9 cellular contexts compared by ENCODE assay signal in the genomic region with DNA sequence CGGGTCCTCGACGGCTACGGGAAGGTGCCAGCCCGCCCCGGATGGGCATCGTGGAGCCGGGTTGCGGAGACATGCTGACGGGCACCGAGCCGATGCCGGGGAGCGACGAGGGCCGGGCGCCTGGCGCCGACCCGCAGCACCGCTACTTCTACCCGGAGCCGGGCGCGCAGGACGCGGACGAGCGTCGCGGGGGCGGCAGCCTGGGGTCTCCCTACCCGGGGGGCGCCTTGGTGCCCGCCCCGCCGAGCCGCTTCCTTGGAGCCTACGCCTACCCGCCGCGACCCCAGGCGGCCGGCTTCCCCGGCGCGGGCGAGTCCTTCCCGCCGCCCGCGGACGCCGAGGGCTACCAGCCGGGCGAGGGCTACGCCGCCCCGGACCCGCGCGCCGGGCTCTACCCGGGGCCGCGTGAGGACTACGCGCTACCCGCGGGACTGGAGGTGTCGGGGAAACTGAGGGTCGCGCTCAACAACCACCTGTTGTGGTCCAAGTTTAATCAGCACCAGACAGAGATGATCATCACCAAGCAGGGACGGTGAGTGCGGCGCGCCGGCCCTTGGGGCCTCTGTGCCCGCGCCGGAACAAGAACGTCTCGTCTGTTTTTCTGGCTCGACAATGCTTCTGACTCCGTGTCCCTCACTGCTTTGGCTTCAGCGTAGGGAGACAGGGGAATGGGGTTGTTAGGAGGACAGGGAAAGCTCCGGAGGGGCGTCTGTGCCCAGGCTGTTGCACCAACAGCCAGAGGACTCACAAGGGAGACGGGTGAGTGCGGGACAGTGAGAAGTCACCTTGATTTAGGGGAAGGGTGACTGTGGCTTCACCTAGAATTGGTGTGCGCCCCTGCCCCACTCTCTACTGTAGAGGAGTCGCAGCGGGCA. TPM values are rescaled to one million over a fixed set of nuclear protein-coding genes. Genes with fewer than 3 reads are reported as not detected.
DNase-seq lines count a peak whose midpoint lies in the region; ATAC-seq, FAIRE-seq and TF ChIP-seq lines count a peak whose summit lies in the region.
"Had no signal": no experiment of that assay in that cellular context is flagged by ENCODE, and none has a peak within 500 bp of the region (broad histone marks: within the 10 kb centered on the region; RNA-seq: fewer than 3 reads in every experiment).

No MANE protein-coding gene starts in this region.

- intact Hi-C loops in IMR-90 (cut with micrococcal nuclease) = no loop called here

- no peaks in the 10 kb centered on the region for H3K9me3 ChIP-seq in CD4-positive, CD25-positive, alpha-beta regulatory T cell (ENCODE audit: control insufficient read depth in 2 of 2, low read length in 2 of 2)
- H3K9me3 ChIP-seq in IMR-90 (ENCODE audit: control insufficient read depth, insufficient read depth, low read length) (peaks cover 2% of the 10 kb centered on the region; the same call in 1 of the 2 replicates), muscle layer of duodenum (ENCODE audit: control insufficient read depth in 1 of 2, low read length in 2 of 2) (no peaks in the 10 kb centered on the region)

- 1% methylated on average over 54 of the region's 93 CpGs; no CpG with 5 or more reads in 1 of the 2 experiments for WGBS in IMR-90 (ENCODE audit: extremely low coverage in 2 of 2, insufficient read length in 1 of 2), 2 experiments

- peak overlapping the region; percentile 95 to 100 (median 98) for H3K4me3 Mint-ChIP-seq in CD4-positive, CD25-positive, alpha-beta regulatory T cell

- H3K23ac ChIP-seq in IMR-90 (ENCODE audit: low read depth, low read length) = peak overlapping the region; percentile 82; the same call in 1 of the 2 replicates

- peak overlapping the region; percentile 48 to 88 (median 88) for H3K27ac Mint-ChIP-seq in CD4-positive, CD25-positive, alpha-beta regulatory T cell

- POLR2A ChIA-PET in IMR-90 (lab: Charles Lee; ENCODE audit: unreplicated experiment) = no interaction called here

- H3K18ac ChIP-seq in IMR-90 (ENCODE audit: low read depth, low read length) = no peak overlapping the region

- no peak overlapping the region for H3K14ac ChIP-seq in IMR-90 (replicated peaks; ENCODE audit: low read depth, low read length)

- no peaks in the 10 kb centered on the region for H3K36me3 Mint-ChIP-seq in CD4-positive, CD25-positive, alpha-beta regulatory T cell

- peaks cover 10% of the 10 kb centered on the region for H3K27me3 Mint-ChIP-seq in CD4-positive, CD25-positive, alpha-beta regulatory T cell

- H2AK5ac ChIP-seq in IMR-90 (ENCODE audit: low read depth, low read length) = no peak overlapping the region

- H4K8ac ChIP-seq in IMR-90 (ENCODE audit: low read depth in 2 of 2, low read length in 2 of 2) = no peak overlapping the region

- H3K9me3 Mint-ChIP-seq in CD4-positive, CD25-positive, alpha-beta regulatory T cell = no peaks in the 10 kb centered on the region

- H4K5ac ChIP-seq in IMR-90 (ENCODE audit: low read depth, low read length) = no peak overlapping the region

- TF ChIP-seq CTCF in IMR-90 (conservative IDR thresholded peaks at IDR 0.05; ENCODE audit: low read depth, low read length) = no peak

- dilution Hi-C loops in IMR-90 (cut with HindIII; ENCODE audit: low sequenced_read_pairs, unreplicated experiment) = no loop called here

- H3K9me1 ChIP-seq in IMR-90 (ENCODE audit: insufficient read depth, low read length) = no peaks in the 10 kb centered on the region

- TF ChIP-seq RAD21 in IMR-90 (IDR thresholded peaks at IDR 0.05; ENCODE audit: low read length) = no peak

- peaks cover 2% of the 10 kb centered on the region for H3K27me3 ChIP-seq in CD4-positive, CD25-positive, alpha-beta regulatory T cell (ENCODE audit: control insufficient read depth, insufficient read depth, low read length)
- H3K27me3 ChIP-seq in IMR-90 (ENCODE audit: control insufficient read depth, insufficient read depth, low read length) = peaks cover 81% of the 10 kb centered on the region
- H3K27me3 ChIP-seq in muscle layer of duodenum (ENCODE audit: low read depth, low read length) = peaks cover 21% of the 10 kb centered on the region

- CTCF ChIA-PET in IMR-90 (lab: Yijun Ruan, JAX) = interaction anchor here (0.9 to 1.1 kb wide), 2 partner anchors 8 to 57 kb away, joined by 4 to 5 read pairs; no protein-coding TSS in a partner anchor

- no peak overlapping the region for H2BK5ac ChIP-seq in IMR-90 (ENCODE audit: low read depth, low read length, poor library complexity, severe bottlenecking)

- H3K9ac ChIP-seq in IMR-90 (ENCODE audit: low read depth, low read length) = no peak overlapping the region

- no peak overlapping the region for H4K91ac ChIP-seq in IMR-90 (ENCODE audit: insufficient read depth, low read depth, low read length)

- no peaks in the 10 kb centered on the region for H3K36me3 ChIP-seq in CD4-positive, CD25-positive, alpha-beta regulatory T cell (ENCODE audit: control insufficient read depth, insufficient read depth, low read length)
- no peaks in the 10 kb centered on the region for H3K36me3 ChIP-seq in IMR-90 (ENCODE audit: control insufficient read depth, insufficient read depth, low read length)
- H3K36me3 ChIP-seq in muscle layer of duodenum (ENCODE audit: control insufficient read depth in 1 of 2, insufficient read depth in 2 of 2, low read length in 2 of 2) = no peaks in the 10 kb centered on the region

- H2AFZ ChIP-seq in IMR-90 (replicated peaks; ENCODE audit: low read length, poor library complexity) = peak overlapping the region; percentile 59

- H3K4ac ChIP-seq in IMR-90 (ENCODE audit: low read depth, low read length) = no peak overlapping the region

- DNase-seq in CD4-positive, CD25-positive, alpha-beta regulatory T cell = peak; percentile 0 to 57 (median 18)
- DNase-seq in IMR-90 (no peak), NCI-H2107 treated with DMSO at 0.1 percent for 48 hours (lab: John Stamatoyannopoulos, UW; ENCODE audit: unreplicated experiment) (no peak), NCI-H187 (lab: John Stamatoyannopoulos, UW) (no peak), urothelium cell line (ENCODE audit: low spot score) (no peak)
- peak; percentile 13 for DNase-seq in central memory CD4-positive, alpha-beta T cell

- H3K4me2 ChIP-seq in IMR-90 (ENCODE audit: low read depth, low read length) = peak overlapping the region; percentile 55; the same call in 1 of the 2 replicates

- H2BK20ac ChIP-seq in IMR-90 (ENCODE audit: low read depth, low read length) = no peak overlapping the region

- H3K27ac ChIP-seq in CD4-positive, CD25-positive, alpha-beta regulatory T cell (ENCODE audit: insufficient read depth, low read length, poor library complexity, severe bottlenecking) = peak overlapping the region; percentile 69
- no peak overlapping the region for H3K27ac ChIP-seq in IMR-90 (ENCODE audit: insufficient read depth, low read length)
- no peak overlapping the region for H3K27ac ChIP-seq in muscle layer of duodenum (ENCODE audit: low read length)

- no peak overlapping the region for H2BK120ac ChIP-seq in IMR-90 (ENCODE audit: low read depth, low read length)

- H3K4me1 Mint-ChIP-seq in CD4-positive, CD25-positive, alpha-beta regulatory T cell = peaks cover 5 to 49% (median 6%) of the 10 kb centered on the region in 4 donors

- no peaks in the 10 kb centered on the region for H3K79me1 ChIP-seq in IMR-90 (ENCODE audit: low read depth in 1 of 2, low read length in 2 of 2)

- H2AK9ac ChIP-seq in IMR-90 (replicated peaks; ENCODE audit: low read depth, low read length, poor library complexity) = no peak overlapping the region

- H3K4me1 ChIP-seq in CD4-positive, CD25-positive, alpha-beta regulatory T cell (ENCODE audit: control insufficient read depth, insufficient read depth, low read length, poor library complexity, severe bottlenecking) = peaks cover 32% of the 10 kb centered on the region
- no peaks in the 10 kb centered on the region for H3K4me1 ChIP-seq in IMR-90 (ENCODE audit: control insufficient read depth, insufficient read depth, low read length)
- H3K4me1 ChIP-seq in muscle layer of duodenum (ENCODE audit: control insufficient read depth in 1 of 2, insufficient read depth in 2 of 2, low read length in 2 of 2) = peaks cover 0 to 15% of the 10 kb centered on the region in 2 donors

- in situ Hi-C loops in IMR-90 (cut with MboI; ENCODE audit: low sequenced_read_pairs) = no loop called here

- H4K20me1 ChIP-seq in IMR-90 (ENCODE audit: insufficient read depth, low read length) = peaks cover 12% of the 10 kb centered on the region

- ATAC-seq in CD4-positive, CD25-positive, alpha-beta regulatory T cell (ENCODE audit: low read depth in 2 of 2) = peak; percentile 41
- ATAC-seq in GM21360 (IDR thresholded peaks at IDR 0.05; ENCODE audit: unreplicated experiment) = peak; percentile 25
- ATAC-seq in IMR-90 (ENCODE audit: low read depth) = peak; percentile 48

- no TSS peak for BruUV-seq in IMR-90 (replicated peaks; lab: Mats Ljungman, UMichigan)

- H3K4me3 ChIP-seq in CD4-positive, CD25-positive, alpha-beta regulatory T cell (ENCODE audit: low read depth, low read length) = peak overlapping the region; percentile 69
- H3K4me3 ChIP-seq in IMR-90 (ENCODE audit: insufficient read depth, low read depth, low read length) = no peak overlapping the region
- H3K4me3 ChIP-seq in muscle layer of duodenum (ENCODE audit: low read depth in 1 of 2, low read length in 2 of 2) = peak overlapping the region; percentile 42 to 60

- H3K56ac ChIP-seq in IMR-90 (ENCODE audit: extremely low read depth, insufficient read depth, low read length) = no peak overlapping the region

- no peak for TF ChIP-seq POLR2A in IMR-90 (IDR thresholded peaks at IDR 0.05; ENCODE audit: low read depth, low read length)

- FAIRE-seq in urothelium cell line (lab: Jason Lieb, UNC) = no peak
- FAIRE-seq: colon had no signal

- no peak overlapping the region for H2BK15ac ChIP-seq in IMR-90 (ENCODE audit: low read depth, low read length)

TF ChIP-seq in IMR-90, 13 proteins besides CTCF, POLR2A, EP300 and RAD21 (continues in another document):
- TF ChIP-seq MAFK (IDR thresholded peaks at IDR 0.05; ENCODE audit: low read depth, low read length) (no peak), MAZ (IDR thresholded peaks at IDR 0.05; ENCODE audit: borderline replicate concordance, low read depth, low read length) (no peak), CEBPB (IDR thresholded peaks at IDR 0.05; ENCODE audit: low read depth, low read length) (no peak), NFE2L2 (IDR thresholded peaks at IDR 0.05; ENCODE audit: low read depth, low read length) (no peak)

RNA-seq across cellular contexts. Expression of gene TBX21, which starts 0.6 kb away (rescaled TPM):
- 15.7 TPM for total RNA-seq in CD4-positive, CD25-positive, alpha-beta regulatory T cell
- 1 to 10 TPM; 3.8 to 8.5 (median 5.2) TPM for polyA plus RNA-seq in CD4-positive, CD25-positive, alpha-beta regulatory T cell
- total RNA-seq in IMR-90 (2012; rRNA removed) = not detected in 2 replicates
- not detected in 2 replicates for polyA plus RNA-seq in IMR-90 (2012; rRNA removed)
- not detected in 2 replicates for polyA plus RNA-seq in IMR-90 (2012; cell fraction: cytosol; rRNA removed)
- polyA plus RNA-seq in IMR-90 (2012; cell fraction: nucleus; rRNA removed; ENCODE audit: low replicate concordance) = not detected in 2 replicates

RNA-seq across cellular contexts. Expression of gene TBKBP1, which starts 39.7 kb away (rescaled TPM):
- 6.1 TPM for total RNA-seq in CD4-positive, CD25-positive, alpha-beta regulatory T cell
- under 1 TPM; 0.11 to 0.60 (median 0.51) TPM for polyA plus RNA-seq in CD4-positive, CD25-positive, alpha-beta regulatory T cell
- 3.4 and 3.6 TPM in 2 replicates for total RNA-seq in IMR-90 (2012; rRNA removed)
- 7.6 and 8.5 TPM in 2 replicates for polyA plus RNA-seq in IMR-90 (2012; rRNA removed)
- 2.7 and 7.8 TPM in 2 replicates for polyA plus RNA-seq in IMR-90 (2012; cell fraction: cytosol; rRNA removed)
- polyA plus RNA-seq in IMR-90 (2012; cell fraction: nucleus; rRNA removed; ENCODE audit: low replicate concordance) = 52.0 and 59.7 TPM in 2 replicates

Comparison
In these comparisons a context has a peak if more than half of its experiments do, and no peak if none do; other contexts are left out.
1. DNase-seq: peak in CD4-positive, CD25-positive, alpha-beta regulatory T cell (3 of 3) and central memory CD4-positive, alpha-beta T cell (single experiment); none in IMR-90 (single experiment), NCI-H2107 treated with DMSO at 0.1 percent for 48 hours (single experiment), NCI-H187 (0 of 2) and urothelium cell line (single experiment).
2. RNA of gene TBX21, which starts 0.6 kb away (total RNA-seq): 15.7 TPM in CD4-positive, CD25-positive, alpha-beta regulatory T cell (single experiment); not detected in IMR-90; every median in the first group is over 10 times any median in the second.
3. Peak in every context shown above with its lines, with median percentiles within 50 percentile points of each other: ATAC-seq.